Comparison of ENCODE assay signal across 9 cellular contexts in genomic region chr2:174635015-174635593, GRCh38. TPM values are rescaled to one million over a fixed set of nuclear protein-coding genes. Genes with fewer than 3 reads are reported as not detected.
DNase-seq lines count a peak whose midpoint lies in the region; ATAC-seq and TF ChIP-seq lines count a peak whose summit lies in the region.
"Had no signal": no experiment of that assay in that cellular context is flagged by ENCODE, and none has a peak within 500 bp of the region (broad histone marks: within the 10 kb centered on the region; RNA-seq: fewer than 3 reads in every experiment).

No MANE protein-coding gene starts in this region.

- H3K4me1 ChIP-seq in left lung (peaks cover 9 to 48% of the 10 kb centered on the region in 2 donors), subcutaneous abdominal adipose tissue (ENCODE audit: control insufficient read depth in 5 of 5, insufficient read depth in 5 of 5, low read length in 5 of 5) (peaks cover 5 to 44% (median 29%) of the 10 kb centered on the region in 5 donors)

- H3K9me3 ChIP-seq in left lung = no peaks in the 10 kb centered on the region
- H3K9me3 ChIP-seq in subcutaneous abdominal adipose tissue (ENCODE audit: control insufficient read depth in 5 of 5, low read length in 5 of 5) = no peaks in the 10 kb centered on the region

- H3K9me3 Mint-ChIP-seq in activated CD4-positive, alpha-beta T cell treated with anti-CD3 and anti-CD28 coated beads, Interleukin-2, amount 10 ng/mL, durations not matched to agents 24 days and 14 days = peaks cover 8% of the 10 kb centered on the region
- H3K9me3 Mint-ChIP-seq in activated CD4-positive, alpha-beta memory T cell treated with anti-CD3 and anti-CD28 coated beads for 36 hours = no peaks in the 10 kb centered on the region
- peaks cover 3% of the 10 kb centered on the region for H3K9me3 Mint-ChIP-seq in WTC11

- H3K4me3 ChIP-seq in left lung (peak overlapping the region in 1 of 2 donors; percentile 36), subcutaneous abdominal adipose tissue (ENCODE audit: low read depth in 1 of 5, low read length in 5 of 5) (peak overlapping the region in 3 of 5 donors; percentile 50 to 62 (median 57))

- H3K9ac ChIP-seq in subcutaneous abdominal adipose tissue (ENCODE audit: low read length in 5 of 5) = peak overlapping the region in 3 of 5 donors; percentile 21 to 63 (median 56)

- CTCF ChIA-PET in activated CD4-positive, alpha-beta memory T cell treated with anti-CD3 and anti-CD28 coated beads for 36 hours (lab: Charles Lee) = interaction anchor here (0.6 to 5.6 kb wide), 12 partner anchors 10 to 536 kb away, joined by 3 to 62 read pairs (median 8); partner anchors contain the start of gene WIPF1
- CTCF ChIA-PET in WTC11 (lab: Charles Lee) = interaction anchor here (0.9 to 1.4 kb wide), 4 partner anchors 24 to 57 kb away, joined by 3 to 6 read pairs (median 4); no protein-coding TSS in a partner anchor

- peak overlapping the region; percentile 95 for H3K27ac Mint-ChIP-seq in activated CD4-positive, alpha-beta T cell treated with anti-CD3 and anti-CD28 coated beads, Interleukin-2, amount 10 ng/mL, durations not matched to agents 24 days and 14 days
- H3K27ac Mint-ChIP-seq in activated CD4-positive, alpha-beta memory T cell treated with anti-CD3 and anti-CD28 coated beads for 36 hours = peak overlapping the region; percentile 95
- H3K27ac Mint-ChIP-seq in WTC11 = no peak overlapping the region

- intact Hi-C loops in activated CD4-positive, alpha-beta T cell treated with anti-CD3 and anti-CD28 coated beads, Interleukin-2, amount 10 ng/mL, durations not matched to agents 24 days and 14 days (cut with micrococcal nuclease) = loop anchor here (2.0 kb wide), 2 partner anchors 20 to 56 kb away; no protein-coding TSS in a partner anchor
- intact Hi-C loops in activated CD4-positive, alpha-beta memory T cell treated with anti-CD3 and anti-CD28 coated beads for 36 hours (cut with micrococcal nuclease) = loop anchor here (2.0 kb wide), 2 partner anchors 66 to 534 kb away; partner anchors contain the start of gene ATF2
- intact Hi-C loops in left lung (cut with DNase I) = no loop called here

- H3K4me1 Mint-ChIP-seq in activated CD4-positive, alpha-beta T cell treated with anti-CD3 and anti-CD28 coated beads, Interleukin-2, amount 10 ng/mL, durations not matched to agents 24 days and 14 days = peaks cover 70% of the 10 kb centered on the region
- peaks cover 55% of the 10 kb centered on the region for H3K4me1 Mint-ChIP-seq in activated CD4-positive, alpha-beta memory T cell treated with anti-CD3 and anti-CD28 coated beads for 36 hours (ENCODE audit: low read depth)
- peaks cover 11% of the 10 kb centered on the region for H3K4me1 Mint-ChIP-seq in WTC11

- ATAC-seq in left lung = no peak
- no peak for ATAC-seq in WTC11

- peaks cover 38% of the 10 kb centered on the region for H3K36me3 Mint-ChIP-seq in activated CD4-positive, alpha-beta T cell treated with anti-CD3 and anti-CD28 coated beads, Interleukin-2, amount 10 ng/mL, durations not matched to agents 24 days and 14 days (ENCODE audit: low read depth)
- H3K36me3 Mint-ChIP-seq in activated CD4-positive, alpha-beta memory T cell treated with anti-CD3 and anti-CD28 coated beads for 36 hours = peaks cover 24% of the 10 kb centered on the region
- H3K36me3 Mint-ChIP-seq in WTC11 = no peaks in the 10 kb centered on the region

- POLR2A ChIA-PET in activated CD4-positive, alpha-beta memory T cell treated with anti-CD3 and anti-CD28 coated beads for 36 hours (lab: Charles Lee) = interaction anchor here (0.5 to 5.1 kb wide), 8 partner anchors 11 to 172 kb away, joined by 3 to 126 read pairs (median 6); partner anchors contain the start of gene WIPF1
- POLR2A ChIA-PET in WTC11 (lab: Charles Lee) = no interaction called here

- H3K27me3 Mint-ChIP-seq in activated CD4-positive, alpha-beta T cell treated with anti-CD3 and anti-CD28 coated beads, Interleukin-2, amount 10 ng/mL, durations not matched to agents 24 days and 14 days = no peaks in the 10 kb centered on the region
- H3K27me3 Mint-ChIP-seq in activated CD4-positive, alpha-beta memory T cell treated with anti-CD3 and anti-CD28 coated beads for 36 hours = no peaks in the 10 kb centered on the region
- H3K27me3 Mint-ChIP-seq in WTC11 (ENCODE audit: low read depth) = no peaks in the 10 kb centered on the region

- no peak for DNase-seq in activated CD4-positive, alpha-beta T cell treated with anti-CD3 and anti-CD28 coated beads, Interleukin-2, amount 10 ng/mL, durations not matched to agents 24 days and 14 days
- DNase-seq in activated CD4-positive, alpha-beta T cell treated with anti-CD3 and anti-CD28 coated beads, Interleukin-2, amount 50 U/mL, for 4 hours = no peak
- no peak for DNase-seq in activated CD4-positive, alpha-beta memory T cell treated with anti-CD3 and anti-CD28 coated beads for 36 hours
- DNase-seq in left lung (no peak), NCI-H2029 (lab: John Stamatoyannopoulos, UW) (no peak), NCI-H1930 (lab: John Stamatoyannopoulos, UW) (no peak), WTC11 (ENCODE audit: low spot score) (no peak)
- DNase-seq: ACHN had no signal

- H3K27me3 ChIP-seq in left lung (no peaks in the 10 kb centered on the region), subcutaneous abdominal adipose tissue (ENCODE audit: control insufficient read depth in 5 of 5, insufficient read depth in 4 of 5, low read length in 5 of 5) (no peaks in the 10 kb centered on the region)

- no peak for TF ChIP-seq CTCF in left lung (IDR thresholded peaks at IDR 0.05)
- TF ChIP-seq CTCF in WTC11 (IDR thresholded peaks at IDR 0.05) = no peak

- H3K36me3 ChIP-seq in left lung = no peaks in the 10 kb centered on the region
- peaks cover 0 to 2% (median 0%) of the 10 kb centered on the region in 5 donors for H3K36me3 ChIP-seq in subcutaneous abdominal adipose tissue (ENCODE audit: control insufficient read depth in 5 of 5, insufficient read depth in 5 of 5, low read length in 5 of 5)

- peak overlapping the region; percentile 75 to 93 for H3K27ac ChIP-seq in left lung
- H3K27ac ChIP-seq in subcutaneous abdominal adipose tissue (ENCODE audit: low read depth, low read length) = peak overlapping the region; percentile 65

- H3K4me3 Mint-ChIP-seq in activated CD4-positive, alpha-beta T cell treated with anti-CD3 and anti-CD28 coated beads, Interleukin-2, amount 10 ng/mL, durations not matched to agents 24 days and 14 days = peak overlapping the region; percentile 90
- peak overlapping the region; percentile 78 for H3K4me3 Mint-ChIP-seq in activated CD4-positive, alpha-beta memory T cell treated with anti-CD3 and anti-CD28 coated beads for 36 hours
- no peak overlapping the region for H3K4me3 Mint-ChIP-seq in WTC11

TF ChIP-seq in WTC11, 78 proteins besides CTCF, POLR2A, EP300 and RAD21 (continues in another document):
- no peak for TF ChIP-seq NFE2L1 (CRISPR knock-in tag; IDR thresholded peaks at IDR 0.05)
- no peak for TF ChIP-seq ATF1 (CRISPR knock-in tag; IDR thresholded peaks at IDR 0.05)
- no peak for TF ChIP-seq TCF7 (CRISPR knock-in tag; IDR thresholded peaks at IDR 0.05; ENCODE audit: low read depth)
- no peak for TF ChIP-seq MXD4 (CRISPR knock-in tag; IDR thresholded peaks at IDR 0.05; ENCODE audit: borderline replicate concordance)
- no peak for TF ChIP-seq CBFB (CRISPR knock-in tag; IDR thresholded peaks at IDR 0.05; ENCODE audit: low read depth)
- TF ChIP-seq SMAD4 (CRISPR knock-in tag; IDR thresholded peaks at IDR 0.05) = no peak
- no peak for TF ChIP-seq FOXP4 (CRISPR knock-in tag; IDR thresholded peaks at IDR 0.05)
- TF ChIP-seq HMGA2 (CRISPR knock-in tag; IDR thresholded peaks at IDR 0.05) = no peak
- no peak for TF ChIP-seq ZBTB21 (CRISPR knock-in tag; IDR thresholded peaks at IDR 0.05; ENCODE audit: borderline replicate concordance)
- no peak for TF ChIP-seq USF1 (CRISPR knock-in tag; IDR thresholded peaks at IDR 0.05)
- no peak for TF ChIP-seq USF2 (CRISPR knock-in tag; IDR thresholded peaks at IDR 0.05)

RNA-seq across cellular contexts. Expression of gene WIPF1, which starts 37.5 kb away (rescaled TPM):
- total RNA-seq in activated CD4-positive, alpha-beta T cell treated with anti-CD3 and anti-CD28 coated beads, Interleukin-2, amount 10 ng/mL, durations not matched to agents 24 days and 14 days = 280 and 287 TPM in 2 replicates
- 100 to 1,000 TPM; 170 to 183 TPM for total RNA-seq in activated CD4-positive, alpha-beta memory T cell treated with anti-CD3 and anti-CD28 coated beads for 36 hours
- total RNA-seq in left lung (100 to 1,000 TPM in 1 of 2 donors, 10 to 100 TPM in 1; 47.5 to 117 TPM), WTC11 (2021) (6.4 to 6.7 TPM (median 6.4 TPM) in 3 replicates)

Comparison
In these comparisons a context has a peak if more than half of its experiments do, and no peak if none do; other contexts are left out.
1. intact Hi-C loops: an anchor here in activated CD4-positive, alpha-beta T cell treated with anti-CD3 and anti-CD28 coated beads, Interleukin-2, amount 10 ng/mL, durations not matched to agents 24 days and 14 days (2.0 kb wide) and activated CD4-positive, alpha-beta memory T cell treated with anti-CD3 and anti-CD28 coated beads for 36 hours (2.0 kb wide); none called in left lung.